ENCODE assay signal across 8 cellular contexts in genomic region chr2:224957540-224958465, GRCh38.
DNase-seq lines count a peak whose midpoint lies in the region; ATAC-seq and TF ChIP-seq lines count a peak whose summit lies in the region.

No MANE protein-coding gene starts in this region.

- no peak overlapping the region for H3K4me3 Mint-ChIP-seq in nephron

- H3K4me1 Mint-ChIP-seq in nephron: peaks cover 57% of the 10 kb centered on the region

- H3K27ac ChIP-seq in KMS-11 (peak overlapping the region; percentile 33; the same call in 1 of the 2 replicates), PC-9 (no peak overlapping the region), A673 (ENCODE audit: low read depth, low read length, poor library complexity, severe bottlenecking) (no peak overlapping the region), coronary artery (peak overlapping the region in 1 of 2 donors; percentile 10)

- no peaks in the 10 kb centered on the region for H3K9me3 ChIP-seq in PC-9 (ENCODE audit: insufficient read depth, low read depth)
- H3K9me3 ChIP-seq in A673 (ENCODE audit: low read depth, low read length, poor library complexity, severe bottlenecking): no peaks in the 10 kb centered on the region

- H3K4me1 ChIP-seq in KMS-11 (ENCODE audit: low read depth, poor library complexity, severe bottlenecking) (peaks cover 8% of the 10 kb centered on the region), PC-9 (replicated peaks; ENCODE audit: insufficient read depth) (no peaks in the 10 kb centered on the region), A673 (ENCODE audit: insufficient read depth, low read length, poor library complexity, severe bottlenecking) (peaks cover 14% of the 10 kb centered on the region)

- intact Hi-C loops in PC-9 (cut with micrococcal nuclease; ENCODE audit: unreplicated experiment): no loop called here
- intact Hi-C loops in A673 (cut with micrococcal nuclease; ENCODE audit: unreplicated experiment): no loop called here

- POLR2A ChIA-PET in PC-9 (lab: Charles Lee; ENCODE audit: unreplicated experiment): no interaction called here
- POLR2A ChIA-PET in A673 (lab: Charles Lee; ENCODE audit: low non-redundant PET): no interaction called here

- H4K20me1 ChIP-seq in KMS-11 (ENCODE audit: insufficient read depth): no peaks in the 10 kb centered on the region
- H4K20me1 ChIP-seq in PC-9 (ENCODE audit: insufficient read depth): no peaks in the 10 kb centered on the region

- no peak for DNase-seq in NCI-H2227 treated with DMSO at 0.1 percent for 48 hours (lab: John Stamatoyannopoulos, UW)
- DNase-seq in PC-9: no peak
- DNase-seq in A673 (ENCODE audit: low spot score): no peak
- no peak for DNase-seq in coronary artery (ENCODE audit: low spot score)

- H3K4me3 ChIP-seq in KMS-11 (IDR thresholded peaks at IDR 0.05; ENCODE audit: insufficient read depth, low read depth, low read length): no peak overlapping the region
- H3K4me3 ChIP-seq in PC-9: no peak overlapping the region
- no peak overlapping the region for H3K4me3 ChIP-seq in A673 (ENCODE audit: low read depth, low read length, poor library complexity, severe bottlenecking)
- no peak overlapping the region for H3K4me3 ChIP-seq in coronary artery

- no peak overlapping the region for H3K9ac ChIP-seq in KMS-11

- CTCF ChIA-PET in PC-9 (lab: Charles Lee): no interaction called here
- CTCF ChIA-PET in A673 (lab: Charles Lee): no interaction called here

- no peaks in the 10 kb centered on the region for H3K36me3 Mint-ChIP-seq in nephron (ENCODE audit: low read depth)

- H3K4me2 ChIP-seq in KMS-11 (peak overlapping the region; percentile 39), PC-9 (no peak overlapping the region)

- H3K36me3 ChIP-seq in KMS-11 (ENCODE audit: insufficient read depth) (no peaks in the 10 kb centered on the region), PC-9 (ENCODE audit: low read depth) (no peaks in the 10 kb centered on the region), A673 (ENCODE audit: insufficient read depth, low read length, poor library complexity, severe bottlenecking) (no peaks in the 10 kb centered on the region)

- BruUV-seq in PC-9 (replicated peaks; lab: Mats Ljungman, UMichigan) (no TSS peak), A673 (replicated peaks; lab: Mats Ljungman, UMichigan) (no TSS peak)

- peak; percentile 83 for ATAC-seq in GM18519 (IDR thresholded peaks at IDR 0.05; ENCODE audit: low FRiP score, unreplicated experiment)
- peak; percentile 79 for ATAC-seq in GM21737 (IDR thresholded peaks at IDR 0.05; ENCODE audit: unreplicated experiment)

- no peak for TF ChIP-seq CTCF in KMS-11 (conservative IDR thresholded peaks at IDR 0.05; ENCODE audit: low read depth, low read length)
- no peak for TF ChIP-seq CTCF in nephron (IDR thresholded peaks at IDR 0.05; ENCODE audit: unreplicated experiment in 3 of 3)
- TF ChIP-seq CTCF in PC-9 (conservative IDR thresholded peaks at IDR 0.05): no peak
- TF ChIP-seq CTCF in A673 (conservative IDR thresholded peaks at IDR 0.05; ENCODE audit: low read depth, low read length): no peak
- no peak for TF ChIP-seq CTCF in coronary artery (IDR thresholded peaks at IDR 0.05)

- H3K79me2 ChIP-seq in KMS-11 (ENCODE audit: insufficient read depth, low read depth) (no peaks in the 10 kb centered on the region), PC-9 (ENCODE audit: low read depth) (no peaks in the 10 kb centered on the region)

- H3K27me3 Mint-ChIP-seq in nephron (ENCODE audit: low read depth): no peaks in the 10 kb centered on the region

- H3K27ac Mint-ChIP-seq in nephron: peak overlapping the region; percentile 42 to 86 (median 66)

- H3F3A ChIP-seq in PC-9 (ENCODE audit: insufficient read depth, low read depth): no peaks in the 10 kb centered on the region

- H3K9me3 Mint-ChIP-seq in nephron: no peaks in the 10 kb centered on the region

- H3K9me2 ChIP-seq in PC-9 (ENCODE audit: insufficient read depth): no peaks in the 10 kb centered on the region

- no peak overlapping the region; the same call in 1 of the 2 replicates for H2AFZ ChIP-seq in KMS-11 (ENCODE audit: low read depth)
- H2AFZ ChIP-seq in PC-9: no peak overlapping the region

- H3K27me3 ChIP-seq in KMS-11 (ENCODE audit: insufficient read depth, low read depth) (no peaks in the 10 kb centered on the region), PC-9 (ENCODE audit: insufficient read depth, low read depth) (no peaks in the 10 kb centered on the region), A673 (replicated peaks; ENCODE audit: insufficient read depth, low read depth, low read length, poor library complexity) (no peaks in the 10 kb centered on the region)
